In the genomic region with DNA sequence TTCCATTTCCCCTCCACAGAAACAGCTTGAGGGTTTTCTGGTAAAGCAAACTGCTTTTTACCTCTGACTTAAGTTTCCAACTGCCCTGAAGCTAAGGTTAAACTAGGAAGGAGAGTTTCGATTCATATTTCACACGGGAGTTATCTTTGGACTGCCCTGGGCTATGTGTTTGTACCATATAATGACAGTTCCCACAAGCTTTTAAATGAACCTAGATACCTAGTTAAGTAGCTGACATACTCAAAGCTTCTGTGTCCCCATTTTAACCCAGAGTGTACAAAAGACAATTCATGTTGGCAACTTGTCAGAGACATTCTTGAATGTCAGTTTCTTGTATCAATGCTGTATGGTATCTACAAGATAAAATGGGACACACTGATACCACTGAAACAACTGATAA, we compare ENCODE assay signal across 16 cellular contexts.
DNase-seq lines count a peak whose midpoint lies in the region; ATAC-seq and TF ChIP-seq lines count a peak whose summit lies in the region.
"Had no signal": no experiment of that assay in that cellular context is flagged by ENCODE, and none has a peak within 500 bp of the region (broad histone marks: within the 10 kb centered on the region; RNA-seq: fewer than 3 reads in every experiment).

No MANE protein-coding gene starts in this region.

- no peak for TF ChIP-seq CTCF in cardiac muscle cell (IDR thresholded peaks at IDR 0.05; ENCODE audit: low read depth, low read length)

- WGBS in right cardiac atrium = 25% methylated on average over 2 of the region's 2 CpGs

- H3K27me3 ChIP-seq in cardiac muscle cell (no peaks in the 10 kb centered on the region), right cardiac atrium (ENCODE audit: control insufficient read depth, insufficient read depth) (no peaks in the 10 kb centered on the region)
- H3K27me3 ChIP-seq: BLaER1 treated with 17β-estradiol and CSF1 and Interleukin-3, amounts not matched to agents 10 nM and 100 nM had no signal

- ATAC-seq in Right ventricle myocardium inferior (peak; percentile 60), right cardiac atrium (no peak)
- ATAC-seq: A549; CD8-positive, alpha-beta T cell had no signal

- H3K9me3 ChIP-seq in cardiac muscle cell (ENCODE audit: low read depth) (no peaks in the 10 kb centered on the region), right cardiac atrium (ENCODE audit: control insufficient read depth, low read length) (no peaks in the 10 kb centered on the region)
- H3K9me3 ChIP-seq: A549; BLaER1 treated with 17β-estradiol and CSF1 and Interleukin-3, amounts not matched to agents 10 nM and 100 nM; Caco-2 had no signal

- DNase-seq in Right ventricle myocardium inferior (ENCODE audit: missing footprints) = no peak
- no peak for DNase-seq in cardiac septum (ENCODE audit: low spot score)
- peak in 1 of 2 donors; percentile 79 for DNase-seq in cardiac muscle cell (ENCODE audit: low read depth in 1 of 2, low spot score in 1 of 2)
- DNase-seq in right cardiac atrium = no peak
- DNase-seq in superior temporal gyrus (ENCODE audit: extremely low spot score) = no peak
- DNase-seq: AML-193; Caco-2; Calu3; CD4-positive, alpha-beta T cell; CD8-positive, alpha-beta T cell; DMS79 treated with DMSO at 0.1 percent for 48 hours; GF-D8 had no signal

- H3K27ac ChIP-seq in cardiac muscle cell (peak overlapping the region; percentile 94), right cardiac atrium (ENCODE audit: low read length) (no peak overlapping the region)
- H3K27ac ChIP-seq: 22Rv1; A549; BLaER1 treated with 17β-estradiol and CSF1 and Interleukin-3, amounts not matched to agents 10 nM and 100 nM; C4-2B had no signal

- no peaks in the 10 kb centered on the region for H3K36me3 ChIP-seq in cardiac muscle cell
- H3K36me3 ChIP-seq: BLaER1 treated with 17β-estradiol and CSF1 and Interleukin-3, amounts not matched to agents 10 nM and 100 nM had no signal

- H3K4me3 ChIP-seq in cardiac muscle cell = no peak overlapping the region
- no peak overlapping the region for H3K4me3 ChIP-seq in right cardiac atrium (ENCODE audit: low read length)
- H3K4me3 ChIP-seq: A549; BLaER1 treated with 17β-estradiol and CSF1 and Interleukin-3, amounts not matched to agents 10 nM and 100 nM had no signal

- H3K4me1 ChIP-seq in cardiac muscle cell (ENCODE audit: low read depth) (peaks cover 7% of the 10 kb centered on the region), right cardiac atrium (ENCODE audit: control insufficient read depth, insufficient read depth, low read length) (no peaks in the 10 kb centered on the region)
- H3K4me1 ChIP-seq: A549; BLaER1 treated with 17β-estradiol and CSF1 and Interleukin-3, amounts not matched to agents 10 nM and 100 nM; Caco-2 had no signal

- intact Hi-C loops in Right ventricle myocardium inferior (cut with DNase I) = no loop called here
- intact Hi-C loops in cardiac septum (cut with DNase I) = no loop called here
- intact Hi-C loops in right cardiac atrium (cut with DNase I) = no loop called here
